Comparison of ENCODE assay signal across 14 cellular contexts in the genomic region with DNA sequence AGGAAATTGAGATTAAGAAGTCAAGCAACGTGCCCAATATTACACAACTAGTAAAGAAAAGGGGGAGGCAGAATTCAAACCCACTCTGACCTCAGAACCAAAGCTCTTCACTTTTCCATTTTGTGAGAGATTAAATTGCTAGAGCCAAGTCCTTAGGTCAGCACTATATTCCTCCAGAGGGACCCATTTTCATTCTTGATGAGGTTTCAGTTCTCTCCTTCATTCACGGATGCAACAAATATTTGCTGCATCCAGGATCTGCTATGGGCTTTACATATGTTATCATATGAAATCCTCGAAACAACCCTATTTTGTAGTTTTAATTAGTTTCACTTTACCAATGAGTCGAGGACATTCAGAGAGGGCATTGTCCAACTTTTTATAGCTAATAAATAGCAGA.
"Had no signal": no experiment of that assay in that cellular context is flagged by ENCODE, and none has a peak within 500 bp of the region (broad histone marks: within the 10 kb centered on the region; RNA-seq: fewer than 3 reads in every experiment).

No MANE protein-coding gene starts in this region.

- H3K4me3 ChIP-seq: ovary, tibial artery, uterus had no signal

- H3K36me3 ChIP-seq: ovary, tibial artery, uterus had no signal

- H3K4me1 ChIP-seq: uterus had no signal

- H3K9me3 ChIP-seq: ovary, tibial artery, uterus had no signal

- H3K27me3 ChIP-seq: ovary, tibial artery, uterus had no signal

- H3K27ac ChIP-seq: epithelial cell of prostate, ovary, tibial artery, uterus had no signal

- DNase-seq: activated CD4-positive, alpha-beta T cell treated with anti-CD3 and anti-CD28 coated beads, Interleukin-2, amount 10 ng/mL, durations not matched to agents 7 days and 5 days; activated CD4-positive, CD25-positive, alpha-beta regulatory T cell; activated CD8-positive, alpha-beta memory T cell treated with anti-CD3 and anti-CD28 coated beads for 24 hours; activated naive CD4-positive, alpha-beta T cell treated with anti-CD3 and anti-CD28 coated beads for 36 hours; central memory CD4-positive, alpha-beta T cell; effector memory CD4-positive, alpha-beta T cell; hippocampal formation; left ventricle myocardium superior; ovary; stimulated activated CD4-positive, alpha-beta T cell treated with anti-CD3 and anti-CD28 coated beads, Interleukin-15, amount 100 ng/mL, for 24 hours; stimulated activated CD4-positive, alpha-beta T cell treated with anti-CD3 and anti-CD28 coated beads, Interleukin-4, amount 100 ng/mL, for 4 hours; tibial artery; uterus had no signal
